8 cellular contexts compared by ENCODE assay signal in the genomic region with DNA sequence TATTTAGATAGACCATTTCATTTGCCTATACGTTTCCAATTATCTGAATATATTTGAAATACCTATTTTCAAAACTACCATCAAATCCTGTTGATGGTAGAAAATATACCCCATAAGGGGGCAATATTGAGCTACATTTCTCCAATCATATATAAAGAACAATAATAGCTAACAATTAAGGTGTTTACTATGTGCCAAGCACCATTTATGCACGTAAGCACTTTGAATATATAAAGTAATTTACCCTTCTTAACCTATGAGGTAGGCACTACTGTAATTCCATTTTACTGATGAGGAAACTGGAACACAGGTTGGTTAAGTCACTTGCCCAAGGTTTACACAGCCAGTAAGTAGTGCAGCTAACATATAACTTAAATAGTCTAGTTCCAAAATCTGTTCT.
DNase-seq lines count a peak whose midpoint lies in the region; FAIRE-seq and TF ChIP-seq lines count a peak whose summit lies in the region.

No MANE protein-coding gene starts in this region.

- H2AFZ ChIP-seq in PC-9 (no peak overlapping the region), smooth muscle cell (ENCODE audit: low read depth) (no peak overlapping the region)

- H3K4me2 ChIP-seq in PC-9 (no peak overlapping the region), smooth muscle cell (no peak overlapping the region)

- TF ChIP-seq POLR2A in GM12892 (IDR thresholded peaks at IDR 0.05; ENCODE audit: low read depth, low read length): no peak

- H3K4me3 ChIP-seq in A673 (ENCODE audit: low read depth, low read length, poor library complexity, severe bottlenecking) (no peak overlapping the region), PC-9 (no peak overlapping the region), fibroblast of mammary gland (ENCODE audit: control insufficient read depth, low read depth, low read length) (no peak overlapping the region), smooth muscle cell (no peak overlapping the region)

- TF ChIP-seq CTCF in A673 (conservative IDR thresholded peaks at IDR 0.05; ENCODE audit: low read depth, low read length) (peak; percentile 60), GM13977 (IDR thresholded peaks at IDR 0.05; ENCODE audit: extremely low read depth, insufficient read depth, missing control alignments) (peak; percentile 49), PC-9 (conservative IDR thresholded peaks at IDR 0.05) (peak; percentile 78), fibroblast of mammary gland (conservative IDR thresholded peaks at IDR 0.05; ENCODE audit: control insufficient read depth, insufficient read depth, low read depth, low read length) (peak; percentile 35), smooth muscle cell (IDR thresholded peaks at IDR 0.05; ENCODE audit: borderline replicate concordance, insufficient read depth, poor library complexity, severe bottlenecking) (peak; percentile 59)

- POLR2A ChIA-PET in A673 (lab: Charles Lee; ENCODE audit: low non-redundant PET) (interaction anchor here (0.6 to 0.7 kb wide), 2 partner anchors 154 to 268 kb away, joined by 3 to 6 read pairs; no protein-coding TSS in a partner anchor), PC-9 (lab: Charles Lee; ENCODE audit: unreplicated experiment) (no interaction called here)

- 79% methylated on average over 2 of the region's 2 CpGs for whole genome bisulfite sequencing in smooth muscle cell (ENCODE audit: low lambda C conversion rate)

- H3K4me1 ChIP-seq in A673 (ENCODE audit: insufficient read depth, low read length, poor library complexity, severe bottlenecking): no peaks in the 10 kb centered on the region
- no peaks in the 10 kb centered on the region for H3K4me1 ChIP-seq in PC-9 (replicated peaks; ENCODE audit: insufficient read depth)
- H3K4me1 ChIP-seq in smooth muscle cell (ENCODE audit: low read depth): peaks cover 9% of the 10 kb centered on the region

- BruUV-seq in A673 (replicated peaks; lab: Mats Ljungman, UMichigan): no TSS peak
- BruUV-seq in PC-9 (replicated peaks; lab: Mats Ljungman, UMichigan): no TSS peak

- in situ Hi-C loops in GM13977 (cut with MboI; ENCODE audit: low pct_unique_long_range_greater_than_20kb, low sequenced_read_pairs, unreplicated experiment): loop anchor here (10.0 kb wide), 1 partner anchor 344 kb away; no protein-coding TSS in a partner anchor

- H3K27ac ChIP-seq in A673 (ENCODE audit: low read depth, low read length, poor library complexity, severe bottlenecking): no peak overlapping the region
- no peak overlapping the region for H3K27ac ChIP-seq in PC-9
- H3K27ac ChIP-seq in smooth muscle cell (ENCODE audit: low read depth): no peak overlapping the region

- H3K9ac ChIP-seq in smooth muscle cell (ENCODE audit: low read depth): no peak overlapping the region

- no peaks in the 10 kb centered on the region for H3K9me3 ChIP-seq in A673 (ENCODE audit: low read depth, low read length, poor library complexity, severe bottlenecking)
- no peaks in the 10 kb centered on the region for H3K9me3 ChIP-seq in PC-9 (ENCODE audit: insufficient read depth, low read depth)
- H3K9me3 ChIP-seq in smooth muscle cell (replicated peaks; ENCODE audit: low read depth): no peaks in the 10 kb centered on the region

- no peak for FAIRE-seq in GM12892 (lab: Jason Lieb, UNC)

- H3K9me2 ChIP-seq in PC-9 (ENCODE audit: insufficient read depth): no peaks in the 10 kb centered on the region

- CTCF ChIA-PET in A673 (lab: Charles Lee) (interaction anchor here (0.6 to 1.8 kb wide), 7 partner anchors 21 to 344 kb away, joined by 3 to 27 read pairs (median 4); no protein-coding TSS in a partner anchor), PC-9 (lab: Charles Lee) (interaction anchor here (0.6 to 1.5 kb wide), 7 partner anchors 27 to 474 kb away, joined by 3 to 14 read pairs (median 3); no protein-coding TSS in a partner anchor)

- H3K79me2 ChIP-seq in PC-9 (ENCODE audit: low read depth) (no peaks in the 10 kb centered on the region), smooth muscle cell (ENCODE audit: low read depth) (peaks cover 25% of the 10 kb centered on the region)

- H3F3A ChIP-seq in PC-9 (ENCODE audit: insufficient read depth, low read depth) (peaks cover 3% of the 10 kb centered on the region; the same call in 1 of the 2 replicates), smooth muscle cell (ENCODE audit: low read depth) (no peaks in the 10 kb centered on the region)

- H3K36me3 ChIP-seq in A673 (ENCODE audit: insufficient read depth, low read length, poor library complexity, severe bottlenecking): no peaks in the 10 kb centered on the region
- peaks cover 5% of the 10 kb centered on the region; the same call in 1 of the 2 replicates for H3K36me3 ChIP-seq in PC-9 (ENCODE audit: low read depth)
- H3K36me3 ChIP-seq in smooth muscle cell (ENCODE audit: low read depth): peaks cover 3% of the 10 kb centered on the region

- H4K20me1 ChIP-seq in PC-9 (ENCODE audit: insufficient read depth) (no peaks in the 10 kb centered on the region), smooth muscle cell (ENCODE audit: low read depth) (peaks cover 61% of the 10 kb centered on the region)

- H3K27me3 ChIP-seq in A673 (replicated peaks; ENCODE audit: insufficient read depth, low read depth, low read length, poor library complexity) (no peaks in the 10 kb centered on the region), PC-9 (ENCODE audit: insufficient read depth, low read depth) (no peaks in the 10 kb centered on the region), smooth muscle cell (ENCODE audit: low read depth) (no peaks in the 10 kb centered on the region)

- intact Hi-C loops in A673 (cut with micrococcal nuclease; ENCODE audit: unreplicated experiment) (loop anchor here (1.0 to 10.0 kb wide), 2 partner anchors 154 to 342 kb away; no protein-coding TSS in a partner anchor), PC-9 (cut with micrococcal nuclease; ENCODE audit: unreplicated experiment) (loop anchor here (1.0 to 5.0 kb wide), 3 partner anchors 76 to 342 kb away; no protein-coding TSS in a partner anchor)

- DNase-seq in A673 (ENCODE audit: low spot score): peak; percentile 49
- DNase-seq in GM13977 (ENCODE audit: low spot score): no peak
- DNase-seq in PC-9: peak in 1 of 2 experiments; percentile 46
- DNase-seq in fibroblast of mammary gland (ENCODE audit: low read depth): peak; percentile 56
- DNase-seq in smooth muscle cell (lab: John Stamatoyannopoulos, UW; ENCODE audit: unreplicated experiment): no peak
- no peak for DNase-seq in putamen (ENCODE audit: low spot score)
- no peak for DNase-seq in activated CD4-positive, CD25-positive, alpha-beta regulatory T cell treated with anti-CD3 and anti-CD28 coated beads, Interleukin-2, amount 50 U/mL, for 72 hours
- DNase-seq in GM12892 (ENCODE audit: insufficient read length): no peak

Comparison
In these comparisons a context has a peak if more than half of its experiments do, and no peak if none do; other contexts are left out.
1. DNase-seq: peak in A673 (single experiment) and fibroblast of mammary gland (single experiment); none in GM13977 (single experiment), smooth muscle cell (single experiment), putamen (single experiment), activated CD4-positive, CD25-positive, alpha-beta regulatory T cell treated with anti-CD3 and anti-CD28 coated beads, Interleukin-2, amount 50 U/mL, for 72 hours (single experiment) and GM12892 (single experiment).
2. Peak in every context shown above with its lines, with median percentiles within 50 percentile points of each other: CTCF ChIP-seq.